In the genomic region with DNA sequence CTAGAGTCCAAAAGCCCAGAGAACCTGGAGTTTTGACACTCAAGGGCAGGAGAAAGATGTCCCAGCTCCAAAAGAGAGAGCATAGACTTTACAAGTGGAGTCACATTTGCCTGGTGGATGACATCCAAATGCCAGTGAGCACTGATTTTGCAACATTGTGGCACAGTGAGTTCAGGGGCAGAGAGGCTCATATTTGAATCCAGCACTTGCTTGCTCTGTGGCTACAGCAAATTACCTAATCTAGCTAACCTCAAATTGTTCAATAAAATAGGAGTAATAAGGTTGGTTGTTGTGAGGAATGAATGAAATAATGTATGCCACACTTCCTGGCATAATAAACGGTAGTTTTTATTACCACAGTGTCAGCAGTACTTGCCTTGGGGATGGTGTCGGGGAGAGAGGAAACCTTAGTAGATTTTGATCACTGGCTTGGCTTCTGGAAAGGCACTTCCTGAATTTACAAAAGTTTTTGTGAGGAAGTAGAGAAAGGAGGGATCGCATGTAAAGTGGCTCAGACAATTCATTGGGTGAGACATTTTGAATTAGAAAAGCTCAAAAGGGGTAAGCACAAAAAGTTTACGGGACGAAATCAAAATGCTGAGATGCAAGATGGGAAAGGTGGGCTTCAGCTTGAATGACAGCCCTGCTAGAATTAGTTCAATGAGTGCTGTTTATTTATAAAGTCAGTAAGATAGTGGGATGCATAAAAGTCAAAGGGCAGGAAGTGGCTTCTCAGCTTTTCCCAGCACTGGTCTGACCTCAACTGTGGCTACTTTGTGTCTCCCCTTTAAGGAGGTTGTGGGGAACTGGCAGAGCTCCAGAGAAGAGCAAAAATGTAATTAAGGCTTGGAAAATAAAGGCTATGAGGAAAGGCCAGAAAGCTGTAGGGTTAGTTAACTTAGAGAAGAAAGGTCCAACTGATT, we compare ENCODE assay signal across 9 cellular contexts.
DNase-seq lines count a peak whose midpoint lies in the region; ATAC-seq and TF ChIP-seq lines count a peak whose summit lies in the region.
"Had no signal": no experiment of that assay in that cellular context is flagged by ENCODE, and none has a peak within 500 bp of the region (broad histone marks: within the 10 kb centered on the region; RNA-seq: fewer than 3 reads in every experiment).

No MANE protein-coding gene starts in this region.

- peaks cover 18% of the 10 kb centered on the region for H3K4me1 ChIP-seq in Loucy (ENCODE audit: insufficient read depth, low read length, poor library complexity, severe bottlenecking)
- H3K4me1 ChIP-seq in breast epithelium, result no peaks in the 10 kb centered on the region
- H3K4me1 ChIP-seq in mesenchymal stem cell (ENCODE audit: control insufficient read depth, insufficient read depth, low read depth, low read length), result no peaks in the 10 kb centered on the region
- H3K4me1 ChIP-seq in Karpas-422 (ENCODE audit: low read length), result no peaks in the 10 kb centered on the region

- H3K9ac ChIP-seq in Loucy (ENCODE audit: low read depth, low read length, poor library complexity, severe bottlenecking) (peak overlapping the region; percentile 0), mesenchymal stem cell (ENCODE audit: low read length) (no peak overlapping the region), Karpas-422 (ENCODE audit: low read length) (no peak overlapping the region)

- TF ChIP-seq CTCF in Loucy (conservative IDR thresholded peaks at IDR 0.05; ENCODE audit: low read length) (no peak), breast epithelium (IDR thresholded peaks at IDR 0.05) (no peak)

- peak overlapping the region; percentile 67 for H3K4me2 ChIP-seq in Loucy (ENCODE audit: low read depth, low read length, poor library complexity, severe bottlenecking)
- no peak overlapping the region for H3K4me2 ChIP-seq in mesenchymal stem cell (ENCODE audit: low read length, poor library complexity, severe bottlenecking)
- H3K4me2 ChIP-seq in Karpas-422 (ENCODE audit: low read depth, low read length, poor library complexity, severe bottlenecking), result no peak overlapping the region

- H3K9me2 ChIP-seq in Loucy (replicated peaks; ENCODE audit: low read depth, low read length) (no peaks in the 10 kb centered on the region), Karpas-422 (replicated peaks; ENCODE audit: insufficient read depth, low read length) (no peaks in the 10 kb centered on the region)

- H3K14ac ChIP-seq in mesenchymal stem cell (ENCODE audit: low read length in 2 of 2), result no peak overlapping the region

- H2BK12ac ChIP-seq in mesenchymal stem cell (ENCODE audit: low read length in 2 of 2), result peak overlapping the region; percentile 84 to 89

- no peak for ATAC-seq in HG02973 (IDR thresholded peaks at IDR 0.05; ENCODE audit: unreplicated experiment)

- peak overlapping the region; percentile 49 for H2BK120ac ChIP-seq in mesenchymal stem cell (ENCODE audit: low read depth, low read length)

- no peak overlapping the region for H2BK5ac ChIP-seq in mesenchymal stem cell (ENCODE audit: low read depth, low read length, poor library complexity, severe bottlenecking)

- TF ChIP-seq POLR2A in breast epithelium (IDR thresholded peaks at IDR 0.05), result no peak

- no peak overlapping the region for H4K8ac ChIP-seq in mesenchymal stem cell (ENCODE audit: low read length)

- H3K4me3 ChIP-seq in Loucy (ENCODE audit: low read length, poor library complexity, severe bottlenecking) (peak overlapping the region; percentile 33), breast epithelium (no peak overlapping the region), mesenchymal stem cell (ENCODE audit: insufficient read depth in 1 of 2, low read depth in 1 of 2, low read length in 2 of 2) (no peak overlapping the region), Karpas-422 (ENCODE audit: low read length) (no peak overlapping the region)

- H3K4ac ChIP-seq in mesenchymal stem cell (ENCODE audit: low read depth in 1 of 2, low read length in 2 of 2), result peak overlapping the region in 1 of 2 experiments; percentile 80

- H3K27ac ChIP-seq in breast epithelium (peak overlapping the region; percentile 52 to 56), mesenchymal stem cell (ENCODE audit: low read length, poor library complexity, severe bottlenecking) (no peak overlapping the region), Karpas-422 (ENCODE audit: low read length) (no peak overlapping the region)

- H4K20me1 ChIP-seq in Loucy (ENCODE audit: insufficient read depth, low read length, poor library complexity, severe bottlenecking) (no peaks in the 10 kb centered on the region), Karpas-422 (ENCODE audit: insufficient read depth, low read depth, low read length) (no peaks in the 10 kb centered on the region)

- H3K27me3 ChIP-seq in Loucy (ENCODE audit: insufficient read depth, low read length, poor library complexity, severe bottlenecking), result no peaks in the 10 kb centered on the region
- no peaks in the 10 kb centered on the region for H3K27me3 ChIP-seq in breast epithelium
- no peaks in the 10 kb centered on the region for H3K27me3 ChIP-seq in mesenchymal stem cell (ENCODE audit: control insufficient read depth in 1 of 2, insufficient read depth in 1 of 2, low read length in 2 of 2)
- no peaks in the 10 kb centered on the region for H3K27me3 ChIP-seq in Karpas-422 (ENCODE audit: low read length)

- 51% methylated on average over 5 of the region's 5 CpGs for WGBS in mesenchymal stem cell

- H2AK5ac ChIP-seq in mesenchymal stem cell (ENCODE audit: low read length, severe bottlenecking), result no peak overlapping the region

- H3K18ac ChIP-seq in mesenchymal stem cell (ENCODE audit: low read depth in 1 of 2, low read length in 2 of 2), result peak overlapping the region; percentile 28 to 72

- peak; percentile 58 for DNase-seq in AG08395 (ENCODE audit: low spot score)
- peak in 1 of 2 donors; percentile 62 for DNase-seq in breast epithelium (ENCODE audit: low spot score in 2 of 2)
- DNase-seq in mesenchymal stem cell, result peak; percentile 70
- no peak for DNase-seq in Karpas-422
- no peak for DNase-seq in HuH-7.5 (ENCODE audit: low spot score)
- DNase-seq in NCI-H510A (lab: John Stamatoyannopoulos, UW), result no peak
- DNase-seq: NCI-H2227 treated with DMSO at 0.1 percent for 48 hours had no signal

- no peaks in the 10 kb centered on the region for H3K79me2 ChIP-seq in Loucy (ENCODE audit: insufficient read depth, low read length)
- H3K79me2 ChIP-seq in Karpas-422 (ENCODE audit: low read length), result no peaks in the 10 kb centered on the region

- H3K9me3 ChIP-seq in Loucy (ENCODE audit: insufficient read depth, low read depth, low read length) (no peaks in the 10 kb centered on the region), breast epithelium (no peaks in the 10 kb centered on the region), mesenchymal stem cell (ENCODE audit: control insufficient read depth, low read length) (no peaks in the 10 kb centered on the region), Karpas-422 (ENCODE audit: low read length) (no peaks in the 10 kb centered on the region)

- H3F3A ChIP-seq in Loucy (ENCODE audit: low read depth), result no peaks in the 10 kb centered on the region; the same call in 1 of the 2 replicates

- intact Hi-C loops in breast epithelium (cut with DNase I; ENCODE audit: low total_unique reads), result no loop called here

- no peaks in the 10 kb centered on the region for H3K79me1 ChIP-seq in mesenchymal stem cell (replicated peaks; ENCODE audit: low read length, poor library complexity, severe bottlenecking)

- peak overlapping the region; percentile 61 for H4K91ac ChIP-seq in mesenchymal stem cell (ENCODE audit: low read length)

- no peak overlapping the region for H2AFZ ChIP-seq in Loucy (ENCODE audit: low read length)
- no peak overlapping the region for H2AFZ ChIP-seq in mesenchymal stem cell (ENCODE audit: low read depth, low read length)
- H2AFZ ChIP-seq in Karpas-422 (ENCODE audit: low read length), result no peak overlapping the region

- H3K23ac ChIP-seq in mesenchymal stem cell (ENCODE audit: low read length in 2 of 2), result no peak overlapping the region

- no peak overlapping the region for H2BK15ac ChIP-seq in mesenchymal stem cell (ENCODE audit: low read depth, poor library complexity, severe bottlenecking)

- H3K36me3 ChIP-seq in Loucy (ENCODE audit: insufficient read depth, low read length) (no peaks in the 10 kb centered on the region), breast epithelium (no peaks in the 10 kb centered on the region), mesenchymal stem cell (ENCODE audit: control insufficient read depth in 1 of 2, insufficient read depth in 2 of 2, low read depth in 1 of 2, low read length in 2 of 2) (no peaks in the 10 kb centered on the region), Karpas-422 (ENCODE audit: insufficient read depth, low read length) (no peaks in the 10 kb centered on the region)

Comparison
In these comparisons a context has a peak if more than half of its experiments do, and no peak if none do; other contexts are left out.
1. DNase-seq: peak in AG08395 (single experiment) and mesenchymal stem cell (single experiment); none in Karpas-422 (single experiment), HuH-7.5 (single experiment) and NCI-H510A (single experiment).
2. H3K27ac ChIP-seq: peak in breast epithelium (2 of 2); none in mesenchymal stem cell (single experiment) and Karpas-422 (single experiment).